28 cellular contexts compared by ENCODE assay signal in the genomic region with DNA sequence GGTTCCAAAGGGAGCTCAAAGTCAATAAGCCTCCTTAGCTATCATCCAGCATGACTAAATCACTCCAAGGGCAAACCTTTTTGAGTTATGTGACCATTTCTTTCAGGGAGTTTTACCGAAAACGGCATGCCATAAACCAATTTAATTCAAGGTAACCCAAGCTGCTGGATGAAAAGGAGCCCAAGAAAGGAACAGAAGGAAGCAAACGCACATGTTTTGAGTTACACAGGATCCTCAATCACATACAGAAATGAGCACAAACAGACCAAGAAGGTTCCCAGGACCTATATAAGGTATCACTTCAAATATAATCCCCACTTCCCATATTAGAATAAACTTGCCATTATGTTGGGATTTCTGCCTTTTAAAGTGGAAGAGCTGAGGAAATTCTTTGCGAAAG.
"Had no signal": no experiment of that assay in that cellular context is flagged by ENCODE, and none has a peak within 500 bp of the region (broad histone marks: within the 10 kb centered on the region; RNA-seq: fewer than 3 reads in every experiment).

No MANE protein-coding gene starts in this region.

- H3K27me3 ChIP-seq: adrenal gland, body of pancreas, esophagus muscularis mucosa, gastroesophageal sphincter had no signal

- H3K36me3 ChIP-seq: adrenal gland, esophagus muscularis mucosa, gastroesophageal sphincter had no signal

- H3K4me3 ChIP-seq: adrenal gland, body of pancreas, esophagus muscularis mucosa, gastroesophageal sphincter had no signal

- H3K9me3 ChIP-seq: adrenal gland, body of pancreas, esophagus muscularis mucosa, gastroesophageal sphincter had no signal

- ATAC-seq: activated CD4-positive, alpha-beta T cell treated with anti-CD3 and anti-CD28 coated beads for 36 hours; activated CD8-positive, alpha-beta memory T cell treated with anti-CD3 and anti-CD28 coated beads, Interleukin-2, amount 10 ng/mL, durations not matched to agents 7 days and 5 days; activated CD8-positive, alpha-beta T cell treated with anti-CD3 and anti-CD28 coated beads, Interleukin-2, amount 10 ng/mL, durations not matched to agents 7 days and 5 days; activated naive CD8-positive, alpha-beta T cell treated with anti-CD3 and anti-CD28 coated beads, Interleukin-2, amount 50 U/mL, for 24 hours; body of pancreas; effector memory CD8-positive, alpha-beta T cell; gastroesophageal sphincter had no signal

- DNase-seq: activated CD4-positive, alpha-beta memory T cell treated with anti-CD3 and anti-CD28 coated beads for 36 hours; activated CD4-positive, alpha-beta T cell treated with anti-CD3 and anti-CD28 coated beads for 36 hours; activated CD4-positive, alpha-beta T cell treated with anti-CD3 and anti-CD28 coated beads, Interleukin-2, amount 10 ng/mL, durations not matched to agents 24 days and 14 days; activated CD4-positive, CD25-positive, alpha-beta regulatory T cell; activated CD4-positive, CD25-positive, alpha-beta regulatory T cell treated with anti-CD3 and anti-CD28 coated beads, Interleukin-2, amount 50 U/mL, for 72 hours; activated CD8-positive, alpha-beta memory T cell treated with anti-CD3 and anti-CD28 coated beads, Interleukin-2, amount 10 ng/mL, durations not matched to agents 7 days and 5 days; activated CD8-positive, alpha-beta memory T cell treated with anti-CD3 and anti-CD28 coated beads, Interleukin-2, amount 50 U/mL, for 4 hours; activated CD8-positive, alpha-beta T cell treated with anti-CD3 and anti-CD28 coated beads, Interleukin-2, amount 10 ng/mL, durations not matched to agents 7 days and 5 days; activated effector memory CD4-positive, alpha-beta T cell treated with anti-CD3 and anti-CD28 coated beads, Interleukin-2, amount 50 U/mL, for 16 hours; activated naive CD4-positive, alpha-beta T cell treated with anti-CD3 and anti-CD28 coated beads for 36 hours; activated naive CD8-positive, alpha-beta T cell treated with anti-CD3 and anti-CD28 coated beads for 36 hours; activated naive CD8-positive, alpha-beta T cell treated with anti-CD3 and anti-CD28 coated beads, Interleukin-2, amount 50 U/mL, for 24 hours; activated T-cell treated with anti-CD3 and anti-CD28 coated beads, Interleukin-2, amount 50 U/mL, for 1 hour; activated T-cell treated with anti-CD3 and anti-CD28 coated beads, Interleukin-2, amount 50 U/mL, for 48 hours; adrenal gland; amygdala; aorta; body of pancreas; caudate nucleus; cortex of kidney; dermis blood vessel endothelial cell; effector CD4-positive, alpha-beta T cell; effector memory CD8-positive, alpha-beta T cell; erythroblast; foreskin melanocyte; T-helper 2 cell had no signal

- H3K27ac ChIP-seq: adrenal gland, body of pancreas, esophagus muscularis mucosa, gastroesophageal sphincter had no signal

- H3K4me1 ChIP-seq: body of pancreas, esophagus muscularis mucosa, gastroesophageal sphincter had no signal
